Comparison of ENCODE assay signal across 18 cellular contexts in the genomic region with DNA sequence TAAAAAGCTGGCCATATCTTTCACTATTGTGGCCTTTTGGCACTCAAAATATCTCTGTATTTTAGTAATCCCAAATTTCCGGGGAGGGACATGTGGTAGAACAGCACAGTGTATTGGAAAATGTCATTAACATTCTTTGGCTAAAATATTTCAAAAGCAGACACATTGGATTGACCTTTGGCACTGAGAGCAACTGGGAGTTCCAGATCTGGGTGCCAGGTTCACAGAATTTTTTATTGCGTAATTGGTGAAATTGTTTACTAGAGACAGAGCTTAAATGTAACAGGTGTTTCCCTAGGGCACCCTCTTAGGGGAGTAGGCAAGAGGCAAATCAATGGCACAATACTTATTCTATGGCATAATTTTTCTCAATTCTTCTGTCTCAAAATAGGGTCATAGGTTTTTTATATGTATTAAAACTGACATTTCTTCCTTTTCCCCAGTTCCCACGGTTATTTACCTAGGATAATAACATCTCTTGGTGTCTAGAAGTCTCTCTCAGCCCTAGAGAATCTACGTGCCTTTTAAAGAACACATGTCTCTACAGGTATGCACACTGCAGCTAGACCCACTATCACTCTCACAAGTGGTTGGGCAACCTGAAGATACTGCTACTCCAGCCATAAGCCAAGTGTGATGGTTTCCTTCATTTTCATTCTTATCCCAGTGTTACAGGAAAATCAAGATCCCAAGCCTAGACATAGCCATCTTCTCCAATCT. TPM values are rescaled to one million over a fixed set of nuclear protein-coding genes. Genes with fewer than 3 reads are reported as not detected.
A peak's percentile ranks its signal among the peaks of the same experiment; 100 is the strongest.
DNase-seq lines count a peak whose midpoint lies in the region; ATAC-seq and TF ChIP-seq lines count a peak whose summit lies in the region.
"Had no signal": no experiment of that assay in that cellular context is flagged by ENCODE, and none has a peak within 500 bp of the region (broad histone marks: within the 10 kb centered on the region; RNA-seq: fewer than 3 reads in every experiment).

No MANE protein-coding gene starts in this region.

- no peak for TF ChIP-seq CTCF in epithelial cell of esophagus (IDR thresholded peaks at IDR 0.05; ENCODE audit: insufficient read depth, low read depth, low read length, missing control alignments)
- TF ChIP-seq CTCF in lower lobe of right lung (IDR thresholded peaks at IDR 0.05) = no peak

- peaks cover 14% of the 10 kb centered on the region for H3K4me1 ChIP-seq in lower lobe of right lung

- H3K9me3 Mint-ChIP-seq in activated CD4-positive, alpha-beta memory T cell treated with anti-CD3 and anti-CD28 coated beads, Interleukin-2, amount 10 ng/mL, durations not matched to agents 7 days and 5 days = peaks cover 2% of the 10 kb centered on the region
- H3K9me3 Mint-ChIP-seq: activated T-cell treated with anti-CD3 and anti-CD28 coated beads, Interleukin-2, amount 50 U/mL, for 24 hours had no signal

- no peaks in the 10 kb centered on the region for H3K36me3 Mint-ChIP-seq in activated CD4-positive, alpha-beta memory T cell treated with anti-CD3 and anti-CD28 coated beads, Interleukin-2, amount 10 ng/mL, durations not matched to agents 7 days and 5 days (ENCODE audit: low read depth)

- ATAC-seq in lower lobe of right lung = peak in 1 of 2 donors; percentile 45
- ATAC-seq in HG03045 (IDR thresholded peaks at IDR 0.05; ENCODE audit: unreplicated experiment) = no peak
- ATAC-seq: activated CD4-positive, alpha-beta T cell treated with anti-CD3 and anti-CD28 coated beads for 36 hours had no signal

- H3K36me3 ChIP-seq in lower lobe of right lung = no peaks in the 10 kb centered on the region
- H3K36me3 ChIP-seq: tibial nerve had no signal

- H3K27me3 Mint-ChIP-seq in activated CD4-positive, alpha-beta memory T cell treated with anti-CD3 and anti-CD28 coated beads, Interleukin-2, amount 10 ng/mL, durations not matched to agents 7 days and 5 days = no peaks in the 10 kb centered on the region

- no peak overlapping the region for H3K27ac Mint-ChIP-seq in activated CD4-positive, alpha-beta memory T cell treated with anti-CD3 and anti-CD28 coated beads, Interleukin-2, amount 10 ng/mL, durations not matched to agents 7 days and 5 days
- H3K27ac Mint-ChIP-seq: activated CD4-positive, alpha-beta T cell treated with anti-CD3 and anti-CD28 coated beads for 36 hours; activated T-cell treated with anti-CD3 and anti-CD28 coated beads, Interleukin-2, amount 50 U/mL, for 24 hours had no signal

- H3K27ac ChIP-seq in lower lobe of right lung = peak overlapping the region; percentile 2

- no peak overlapping the region for H3K4me3 Mint-ChIP-seq in activated CD4-positive, alpha-beta memory T cell treated with anti-CD3 and anti-CD28 coated beads, Interleukin-2, amount 10 ng/mL, durations not matched to agents 7 days and 5 days
- H3K4me3 Mint-ChIP-seq: activated CD4-positive, alpha-beta T cell treated with anti-CD3 and anti-CD28 coated beads for 36 hours; activated T-cell treated with anti-CD3 and anti-CD28 coated beads, Interleukin-2, amount 50 U/mL, for 24 hours had no signal

- no peaks in the 10 kb centered on the region for H3K9me3 ChIP-seq in lower lobe of right lung
- H3K9me3 ChIP-seq: tibial nerve had no signal

- no peak overlapping the region for H3K4me3 ChIP-seq in epithelial cell of esophagus (ENCODE audit: low read length)
- no peak overlapping the region for H3K4me3 ChIP-seq in lower lobe of right lung
- H3K4me3 ChIP-seq: tibial nerve had no signal

- no peaks in the 10 kb centered on the region for H3K4me1 Mint-ChIP-seq in activated CD4-positive, alpha-beta memory T cell treated with anti-CD3 and anti-CD28 coated beads, Interleukin-2, amount 10 ng/mL, durations not matched to agents 7 days and 5 days
- H3K4me1 Mint-ChIP-seq: activated CD4-positive, alpha-beta T cell treated with anti-CD3 and anti-CD28 coated beads for 36 hours had no signal

- H3K27me3 ChIP-seq in lower lobe of right lung (ENCODE audit: low read depth) = no peaks in the 10 kb centered on the region
- H3K27me3 ChIP-seq: tibial nerve had no signal

- intact Hi-C loops in lower lobe of right lung (cut with DNase I) = no loop called here

- POLR2A ChIA-PET in activated CD4-positive, alpha-beta memory T cell treated with anti-CD3 and anti-CD28 coated beads, Interleukin-2, amount 10 ng/mL, durations not matched to agents 7 days and 5 days (lab: Charles Lee) = no interaction called here

- CTCF ChIA-PET in activated CD4-positive, alpha-beta memory T cell treated with anti-CD3 and anti-CD28 coated beads, Interleukin-2, amount 10 ng/mL, durations not matched to agents 7 days and 5 days (lab: Charles Lee) = no interaction called here

- DNase-seq in A172 (ENCODE audit: low spot score) (peak; percentile 32), LHCN-M2 (ENCODE audit: low read depth) (peak; percentile 88), epithelial cell of esophagus (ENCODE audit: low read depth) (peak; percentile 68), lower lobe of right lung (no peak), NCI-H128 (lab: John Stamatoyannopoulos, UW; ENCODE audit: unreplicated experiment) (no peak)
- no peak for DNase-seq in activated CD4-positive, alpha-beta T cell treated with anti-CD3 and anti-CD28 coated beads for 48 hours
- DNase-seq in activated CD4-positive, alpha-beta memory T cell treated with anti-CD3 and anti-CD28 coated beads, Interleukin-2, amount 10 ng/mL, durations not matched to agents 7 days and 5 days = no peak
- DNase-seq: activated CD4-positive, alpha-beta T cell treated with anti-CD3 and anti-CD28 coated beads for 36 hours; activated T-cell treated with anti-CD3 and anti-CD28 coated beads, Interleukin-2, amount 50 U/mL, for 24 hours; glutamatergic neuron; islet precursor cell; NCI-H2081 treated with DMSO at 0.1 percent for 48 hours; NCI-H82; stimulated activated CD4-positive, alpha-beta T cell treated with anti-CD3 and anti-CD28 coated beads, Interleukin-2, amount 100 ng/mL, for 24 hours; T-helper 9 cell had no signal

RNA-seq across cellular contexts. Expression of gene RBMS3, which starts 10.6 kb away (rescaled TPM):
- 12.3 and 14.9 TPM in 2 replicates for total RNA-seq in A172 (2014; rRNA removed; shearing (Covaris generic))
- total RNA-seq in LHCN-M2 (2014; rRNA removed) (13.3 and 13.8 TPM in 2 replicates), lower lobe of right lung (58.5 TPM)
- polyA plus RNA-seq in LHCN-M2 (2012) = 11.7 TPM
- under 1 TPM; 0.38 to 0.63 TPM for total RNA-seq in activated CD4-positive, alpha-beta memory T cell treated with anti-CD3 and anti-CD28 coated beads, Interleukin-2, amount 10 ng/mL, durations not matched to agents 7 days and 5 days
- total RNA-seq: HT-29 had no signal

Comparison
In these comparisons a context has a peak if more than half of its experiments do, and no peak if none do; other contexts are left out.
1. DNase-seq: peak in A172 (single experiment), LHCN-M2 (single experiment) and epithelial cell of esophagus (single experiment); none in lower lobe of right lung (single experiment), activated CD4-positive, alpha-beta T cell treated with anti-CD3 and anti-CD28 coated beads for 48 hours (single experiment), activated CD4-positive, alpha-beta memory T cell treated with anti-CD3 and anti-CD28 coated beads, Interleukin-2, amount 10 ng/mL, durations not matched to agents 7 days and 5 days (single experiment) and NCI-H128 (single experiment).